Comparison of ENCODE assay signal across 26 cellular contexts in the genomic region with DNA sequence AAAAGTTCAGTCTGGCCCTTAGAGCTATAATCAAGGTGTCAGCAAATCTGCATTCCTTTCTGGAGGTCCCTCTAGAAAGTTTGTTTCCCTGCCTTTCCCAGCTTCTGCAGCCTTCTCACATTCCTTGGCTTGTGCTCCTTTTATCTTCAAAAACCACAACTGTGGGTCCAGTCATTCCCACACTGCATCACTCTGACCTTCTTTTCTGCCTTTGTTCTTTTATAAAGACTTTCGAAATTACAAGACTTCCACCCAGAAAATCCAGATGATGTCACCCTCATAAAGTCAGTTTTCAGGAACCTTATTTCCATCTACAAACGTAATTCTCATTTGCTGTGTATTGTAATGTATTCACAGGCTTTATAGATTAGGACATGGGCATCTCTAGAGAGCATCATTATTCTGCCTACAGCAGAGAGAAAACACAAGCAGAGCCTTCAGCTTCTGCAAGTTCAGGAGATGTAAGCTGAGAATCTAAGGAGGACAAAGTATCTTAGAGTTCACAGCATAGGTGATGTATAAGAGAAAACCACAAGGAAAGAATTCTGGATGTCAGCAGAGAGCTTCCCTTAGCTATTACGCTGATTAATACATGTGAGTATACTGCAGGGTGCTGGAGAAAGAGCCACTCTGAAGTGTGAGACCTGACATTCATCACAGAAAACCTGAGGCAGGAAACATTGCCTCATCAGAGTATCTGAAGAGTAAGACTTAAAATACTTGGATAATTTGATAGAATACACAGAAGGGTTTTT.
A peak's percentile ranks its signal among the peaks of the same experiment; 100 is the strongest.
DNase-seq lines count a peak whose midpoint lies in the region; ATAC-seq and TF ChIP-seq lines count a peak whose summit lies in the region.
"Had no signal": no experiment of that assay in that cellular context is flagged by ENCODE, and none has a peak within 500 bp of the region (broad histone marks: within the 10 kb centered on the region; RNA-seq: fewer than 3 reads in every experiment).

No MANE protein-coding gene starts in this region.

- H4K91ac ChIP-seq in neuronal stem cell (ENCODE audit: low read depth, low read length, poor library complexity): no peak overlapping the region

- H3K4ac ChIP-seq in neuronal stem cell (ENCODE audit: low read length): no peak overlapping the region

- intact Hi-C loops in psoas muscle (cut with DNase I): no loop called here

- no peaks in the 10 kb centered on the region for H3K27me3 Mint-ChIP-seq in activated T-helper 17 cell treated with anti-CD3 and anti-CD28 coated beads, Interleukin-2, amount 50 U/mL, for 72 hours
- H3K27me3 Mint-ChIP-seq: activated naive CD4-positive, alpha-beta T cell treated with anti-CD3 and anti-CD28 coated beads, Interleukin-2, amount 50 U/mL, for 24 hours; stimulated activated naive CD8-positive, alpha-beta T cell treated with anti-CD3 and anti-CD28 coated beads, Interleukin-15, Interleukin-2, amounts not matched to agents 100 ng/mL and 50 ng/mL, for 24 hours had no signal

- H3K23ac ChIP-seq in neuronal stem cell (ENCODE audit: low read depth, low read length, poor library complexity): no peak overlapping the region

- H3K36me3 Mint-ChIP-seq in activated T-helper 17 cell treated with anti-CD3 and anti-CD28 coated beads, Interleukin-2, amount 50 U/mL, for 72 hours (ENCODE audit: low read depth): no peaks in the 10 kb centered on the region
- H3K36me3 Mint-ChIP-seq: activated naive CD4-positive, alpha-beta T cell treated with anti-CD3 and anti-CD28 coated beads, Interleukin-2, amount 50 U/mL, for 24 hours had no signal

- peak; percentile 16 for ATAC-seq in activated T-helper 17 cell treated with anti-CD3 and anti-CD28 coated beads, Interleukin-2, amount 50 U/mL, for 72 hours (replicated peaks)
- no peak for ATAC-seq in psoas muscle
- ATAC-seq in HG02973 (IDR thresholded peaks at IDR 0.05; ENCODE audit: unreplicated experiment): no peak
- no peak for ATAC-seq in GM21526 (IDR thresholded peaks at IDR 0.05; ENCODE audit: low FRiP score, unreplicated experiment)

- no peak overlapping the region for H3K27ac Mint-ChIP-seq in activated T-helper 17 cell treated with anti-CD3 and anti-CD28 coated beads, Interleukin-2, amount 50 U/mL, for 72 hours
- H3K27ac Mint-ChIP-seq: activated naive CD4-positive, alpha-beta T cell treated with anti-CD3 and anti-CD28 coated beads, Interleukin-2, amount 50 U/mL, for 24 hours; activated T-helper 1 cell treated with anti-CD3 and anti-CD28 coated beads, Interleukin-12 subunit alpha, Interleukin-12 subunit beta, Interleukin-2, Interleukin-4 antibody, amounts not matched to agents 30 ng/mL and 10 ng/mL and 1 ng/mL, durations not matched to agents 14 hours and 24 hours and 36 hours; stimulated activated naive CD8-positive, alpha-beta T cell treated with anti-CD3 and anti-CD28 coated beads, Interleukin-15, Interleukin-2, amounts not matched to agents 100 ng/mL and 50 ng/mL, for 24 hours; T-helper 1 cell treated with Interleukin-12 subunit alpha and Interleukin-12 subunit beta and Interleukin-4 antibody, amounts not matched to agents 30 μg/mL and 1 μg/mL, for 36 hours had no signal

- H3K9me3 Mint-ChIP-seq in activated T-helper 17 cell treated with anti-CD3 and anti-CD28 coated beads, Interleukin-2, amount 50 U/mL, for 72 hours: no peaks in the 10 kb centered on the region

- no peak overlapping the region for H2BK5ac ChIP-seq in neuronal stem cell (ENCODE audit: low read length)

- H3K27me3 ChIP-seq in neuronal stem cell (ENCODE audit: control insufficient read depth in 3 of 3, insufficient read depth in 3 of 3, low read depth in 1 of 3, low read length in 3 of 3) (no peaks in the 10 kb centered on the region), psoas muscle (ENCODE audit: insufficient read depth in 3 of 3, low read length in 2 of 3) (no peaks in the 10 kb centered on the region)
- H3K27me3 ChIP-seq: BLaER1 treated with 17β-estradiol and CSF1 and Interleukin-3, amounts not matched to agents 10 nM and 100 nM; neutrophil; SJCRH30; spleen; tibial nerve had no signal

- H3K27ac ChIP-seq in neuronal stem cell (replicated peaks; ENCODE audit: low read length): no peak overlapping the region
- no peak overlapping the region for H3K27ac ChIP-seq in psoas muscle
- H3K27ac ChIP-seq: BLaER1 treated with 17β-estradiol and CSF1 and Interleukin-3, amounts not matched to agents 10 nM and 100 nM; left ventricle myocardium inferior; neutrophil; SJCRH30; spleen; WERI-Rb-1 had no signal

- WGBS in neuronal stem cell (ENCODE audit: extremely low coverage in 2 of 2, insufficient read length in 2 of 2, insufficient replicate concordance in 1 of 2), 2 donors: no CpG with 5 or more reads among the region's 3 CpGs
- 48 to 61% (median 60%) methylated on average over 3 of the region's 3 CpGs for WGBS in psoas muscle, 3 donors

- H2BK12ac ChIP-seq in neuronal stem cell (ENCODE audit: low read length): no peak overlapping the region

- TF ChIP-seq CTCF in fibroblast of the aortic adventitia (IDR thresholded peaks at IDR 0.05; ENCODE audit: insufficient read depth, low read length) (no peak), psoas muscle (IDR thresholded peaks at IDR 0.05) (no peak)

- H4K8ac ChIP-seq in neuronal stem cell (ENCODE audit: low read depth, low read length): no peak overlapping the region

- no peak overlapping the region for H3K18ac ChIP-seq in neuronal stem cell (ENCODE audit: low read length)

- no peaks in the 10 kb centered on the region for H3K36me3 ChIP-seq in neuronal stem cell (replicated peaks in 1 of 2; ENCODE audit: control insufficient read depth in 2 of 2, insufficient read depth in 2 of 2, low read length in 2 of 2)
- H3K36me3 ChIP-seq in psoas muscle (ENCODE audit: insufficient read depth in 1 of 2, low read depth in 1 of 2): no peaks in the 10 kb centered on the region
- H3K36me3 ChIP-seq: BLaER1 treated with 17β-estradiol and CSF1 and Interleukin-3, amounts not matched to agents 10 nM and 100 nM; left ventricle myocardium inferior; neutrophil; SJCRH30; spleen; tibial nerve; WERI-Rb-1 had no signal

- no peak overlapping the region for H3K4me3 Mint-ChIP-seq in activated T-helper 17 cell treated with anti-CD3 and anti-CD28 coated beads, Interleukin-2, amount 50 U/mL, for 72 hours
- H3K4me3 Mint-ChIP-seq: activated naive CD4-positive, alpha-beta T cell treated with anti-CD3 and anti-CD28 coated beads, Interleukin-2, amount 50 U/mL, for 24 hours; activated T-helper 1 cell treated with anti-CD3 and anti-CD28 coated beads, Interleukin-12 subunit alpha, Interleukin-12 subunit beta, Interleukin-2, Interleukin-4 antibody, amounts not matched to agents 30 ng/mL and 10 ng/mL and 1 ng/mL, durations not matched to agents 14 hours and 24 hours and 36 hours; stimulated activated naive CD8-positive, alpha-beta T cell treated with anti-CD3 and anti-CD28 coated beads, Interleukin-15, Interleukin-2, amounts not matched to agents 100 ng/mL and 50 ng/mL, for 24 hours; T-helper 1 cell treated with Interleukin-12 subunit alpha and Interleukin-12 subunit beta and Interleukin-4 antibody, amounts not matched to agents 30 μg/mL and 1 μg/mL, for 36 hours had no signal

- H3K4me2 ChIP-seq in neuronal stem cell (ENCODE audit: insufficient read depth, low read length, poor library complexity, severe bottlenecking): no peak overlapping the region
- H3K4me2 ChIP-seq: BLaER1 treated with 17β-estradiol and CSF1 and Interleukin-3, amounts not matched to agents 10 nM and 100 nM had no signal

- H3K9me3 ChIP-seq in neuronal stem cell (replicated peaks in 1 of 2; ENCODE audit: control insufficient read depth in 2 of 2, insufficient read depth in 1 of 2, low read depth in 1 of 2, low read length in 2 of 2): no peaks in the 10 kb centered on the region
- H3K9me3 ChIP-seq in psoas muscle: no peaks in the 10 kb centered on the region
- H3K9me3 ChIP-seq: neutrophil, SJCRH30, tibial nerve had no signal

- H3K4me1 ChIP-seq in neuronal stem cell (ENCODE audit: control insufficient read depth in 2 of 2, insufficient read depth in 1 of 2, low read depth in 1 of 2, low read length in 2 of 2) (peaks cover 0 to 7% of the 10 kb centered on the region in 2 donors), psoas muscle (no peaks in the 10 kb centered on the region)
- H3K4me1 ChIP-seq: BLaER1 treated with 17β-estradiol and CSF1 and Interleukin-3, amounts not matched to agents 10 nM and 100 nM; left ventricle myocardium inferior; SJCRH30; spleen; tibial nerve had no signal

- H2BK15ac ChIP-seq in neuronal stem cell (ENCODE audit: low read length): no peak overlapping the region

- no peak overlapping the region for H3K14ac ChIP-seq in neuronal stem cell (ENCODE audit: low read length)

- peak overlapping the region; percentile 30 for H2AFZ ChIP-seq in neuronal stem cell (ENCODE audit: low read length)

- H3K4me1 Mint-ChIP-seq in activated T-helper 17 cell treated with anti-CD3 and anti-CD28 coated beads, Interleukin-2, amount 50 U/mL, for 72 hours: no peaks in the 10 kb centered on the region
- H3K4me1 Mint-ChIP-seq: activated naive CD4-positive, alpha-beta T cell treated with anti-CD3 and anti-CD28 coated beads, Interleukin-2, amount 50 U/mL, for 24 hours had no signal

- DNase-seq in H4 (ENCODE audit: low spot score) (peak; percentile 92), fibroblast of the aortic adventitia (ENCODE audit: low read depth) (peak; percentile 93), neuronal stem cell (ENCODE audit: low spot score) (no peak), psoas muscle (no peak), SIG-M5 treated with dmso at 0.1 percent for 504 hours (lab: John Stamatoyannopoulos, UW; ENCODE audit: unreplicated experiment) (no peak)
- DNase-seq: ACHN; activated CD4-positive, alpha-beta T cell treated with anti-CD3 and anti-CD28 coated beads, Interleukin-2, amount 50 U/mL, for 1 hour; aorta; effector CD8-positive, alpha-beta T cell; left ventricle myocardium inferior; NCI-H187; OCI-M1; SJCRH30; spleen; stimulated activated CD4-positive, alpha-beta T cell treated with anti-CD3 and anti-CD28 coated beads, Interleukin-4, amount 100 ng/mL, for 1 hour; WERI-Rb-1 had no signal

- H3K9ac ChIP-seq in neuronal stem cell (ENCODE audit: low read depth, low read length, poor library complexity): no peak overlapping the region
- H3K9ac ChIP-seq: BLaER1 treated with 17β-estradiol and CSF1 and Interleukin-3, amounts not matched to agents 10 nM and 100 nM had no signal

- no peaks in the 10 kb centered on the region for H3K79me1 ChIP-seq in neuronal stem cell (ENCODE audit: low read depth, low read length)

- H3K4me3 ChIP-seq in fibroblast of the aortic adventitia (ENCODE audit: low read depth, low read length) (no peak overlapping the region), neuronal stem cell (ENCODE audit: low read length in 2 of 2) (no peak overlapping the region), psoas muscle (no peak overlapping the region)
- H3K4me3 ChIP-seq: BLaER1 treated with 17β-estradiol and CSF1 and Interleukin-3, amounts not matched to agents 10 nM and 100 nM; left ventricle myocardium inferior; SJCRH30; spleen; tibial nerve had no signal

- no peak overlapping the region for H2BK120ac ChIP-seq in neuronal stem cell (ENCODE audit: low read depth, low read length)

- no peak overlapping the region for H2AK5ac ChIP-seq in neuronal stem cell (ENCODE audit: low read depth, low read length)

Comparison
In these comparisons a context has a peak if more than half of its experiments do, and no peak if none do; other contexts are left out.
1. DNase-seq: peak in H4 (single experiment) and fibroblast of the aortic adventitia (single experiment); none in neuronal stem cell (single experiment), psoas muscle (0 of 2) and SIG-M5 treated with dmso at 0.1 percent for 504 hours (single experiment).